Comparison of ENCODE assay signal across 8 cellular contexts in genomic region chr3:48088749-48089466, GRCh38.
A peak's percentile ranks its signal among the peaks of the same experiment; 100 is the strongest.
DNase-seq lines count a peak whose midpoint lies in the region; ATAC-seq and TF ChIP-seq lines count a peak whose summit lies in the region.

No MANE protein-coding gene starts in this region.

- WGBS in mesenchymal stem cell: under 1% methylated on average over 49 of the region's 79 CpGs

- no peaks in the 10 kb centered on the region for H3K27me3 ChIP-seq in mesenchymal stem cell (ENCODE audit: control insufficient read depth in 1 of 2, insufficient read depth in 1 of 2, low read length in 2 of 2)

- peak overlapping the region; percentile 98 for H3K9ac ChIP-seq in mesenchymal stem cell (ENCODE audit: low read length)

- H3K4me1 ChIP-seq in mesenchymal stem cell (ENCODE audit: control insufficient read depth, insufficient read depth, low read depth, low read length): peaks cover 11% of the 10 kb centered on the region

- peak overlapping the region; percentile 96 to 98 for H3K18ac ChIP-seq in mesenchymal stem cell (ENCODE audit: low read depth in 1 of 2, low read length in 2 of 2)

- peaks cover 22 to 25% of the 10 kb centered on the region in 2 donors for H3K4me1 Mint-ChIP-seq in effector memory CD8-positive, alpha-beta T cell (ENCODE audit: low read depth in 2 of 2)

- H3K4me3 Mint-ChIP-seq in effector memory CD8-positive, alpha-beta T cell: peak overlapping the region; percentile 90 to 92

- no peaks in the 10 kb centered on the region for H3K9me3 Mint-ChIP-seq in effector memory CD8-positive, alpha-beta T cell

- peak overlapping the region in 1 of 2 experiments; percentile 67 for H3K23ac ChIP-seq in mesenchymal stem cell (ENCODE audit: low read length in 2 of 2)

- peak overlapping the region; percentile 94 for H2BK120ac ChIP-seq in mesenchymal stem cell (ENCODE audit: low read depth, low read length)

- peak overlapping the region in 1 of 2 experiments; percentile 99 for H3K14ac ChIP-seq in mesenchymal stem cell (ENCODE audit: low read length in 2 of 2)

- H2BK15ac ChIP-seq in mesenchymal stem cell (ENCODE audit: low read depth, poor library complexity, severe bottlenecking): peak overlapping the region; percentile 88

- peak overlapping the region; percentile 31 for H3K4me2 ChIP-seq in mesenchymal stem cell (ENCODE audit: low read length, poor library complexity, severe bottlenecking)

- H3K4ac ChIP-seq in mesenchymal stem cell (ENCODE audit: low read depth in 1 of 2, low read length in 2 of 2): peak overlapping the region; percentile 79 to 92

- TF ChIP-seq CTCF in GM20000 (IDR thresholded peaks at IDR 0.05; ENCODE audit: extremely low read depth, missing control alignments): no peak

- H4K91ac ChIP-seq in mesenchymal stem cell (ENCODE audit: low read length): peak overlapping the region; percentile 96

- no peak overlapping the region for H2AK5ac ChIP-seq in mesenchymal stem cell (ENCODE audit: low read length, severe bottlenecking)

- no peaks in the 10 kb centered on the region for H3K79me1 ChIP-seq in mesenchymal stem cell (replicated peaks; ENCODE audit: low read length, poor library complexity, severe bottlenecking)

- peak overlapping the region; percentile 98 for H3K27ac ChIP-seq in mesenchymal stem cell (ENCODE audit: low read length, poor library complexity, severe bottlenecking)

- H3K4me3 ChIP-seq in mesenchymal stem cell (ENCODE audit: insufficient read depth in 1 of 2, low read depth in 1 of 2, low read length in 2 of 2): peak overlapping the region; percentile 96

- peak; percentile 90 for ATAC-seq in effector memory CD8-positive, alpha-beta T cell (replicated peaks)

- H3K27me3 Mint-ChIP-seq in effector memory CD8-positive, alpha-beta T cell: no peaks in the 10 kb centered on the region

- peak overlapping the region; percentile 91 for H2AFZ ChIP-seq in mesenchymal stem cell (ENCODE audit: low read depth, low read length)

- H3K27ac Mint-ChIP-seq in effector memory CD8-positive, alpha-beta T cell: peak overlapping the region; percentile 94 to 95

- peak overlapping the region; percentile 97 for H2BK5ac ChIP-seq in mesenchymal stem cell (ENCODE audit: low read depth, low read length, poor library complexity, severe bottlenecking)

- H3K36me3 ChIP-seq in mesenchymal stem cell (ENCODE audit: control insufficient read depth in 1 of 2, insufficient read depth in 2 of 2, low read depth in 1 of 2, low read length in 2 of 2): peaks cover 0 to 5% of the 10 kb centered on the region in 2 experiments

- peaks cover 28% of the 10 kb centered on the region for H3K36me3 Mint-ChIP-seq in effector memory CD8-positive, alpha-beta T cell (ENCODE audit: insufficient read depth)

- peak overlapping the region; percentile 95 for H4K8ac ChIP-seq in mesenchymal stem cell (ENCODE audit: low read length)

- DNase-seq in COLO668 (lab: John Stamatoyannopoulos, UW; ENCODE audit: unreplicated experiment): peak; percentile 96
- peak; percentile 97 for DNase-seq in GM20000 (ENCODE audit: low spot score)
- DNase-seq in HT-29 (ENCODE audit: low spot score): peak; percentile 90
- peak; percentile 89 for DNase-seq in NK-92 treated with Interleukin-12 subunit alpha and Interleukin-12 subunit beta, amount 100 ng/mL, for 24 hours (lab: John Stamatoyannopoulos, UW)
- DNase-seq in activated CD8-positive, alpha-beta memory T cell treated with anti-CD3 and anti-CD28 coated beads for 48 hours (ENCODE audit: low read depth in 2 of 3, low spot score in 2 of 3): peak; percentile 77 to 93 (median 89)
- peak; percentile 90 to 93 (median 92) for DNase-seq in effector memory CD8-positive, alpha-beta T cell
- peak; percentile 98 for DNase-seq in mesenchymal stem cell
- DNase-seq in stimulated activated CD8-positive, alpha-beta memory T cell treated with anti-CD3 and anti-CD28 coated beads, Interleukin-12 subunit alpha, Interleukin-12 subunit beta, amount 100 ng/mL, for 24 hours (ENCODE audit: extremely low read depth): peak; percentile 89

- no peaks in the 10 kb centered on the region for H3K9me3 ChIP-seq in mesenchymal stem cell (ENCODE audit: control insufficient read depth, low read length)

- peak overlapping the region in 1 of 2 experiments; percentile 92 for H2BK12ac ChIP-seq in mesenchymal stem cell (ENCODE audit: low read length in 2 of 2)

Comparison
In these comparisons a context has a peak if more than half of its experiments do, and no peak if none do; other contexts are left out.
1. Peak in every context shown above with its lines: DNase-seq, ATAC-seq, H3K4me3 ChIP-seq and H3K27ac ChIP-seq.